2 cellular contexts compared by ENCODE assay signal in the genomic region with DNA sequence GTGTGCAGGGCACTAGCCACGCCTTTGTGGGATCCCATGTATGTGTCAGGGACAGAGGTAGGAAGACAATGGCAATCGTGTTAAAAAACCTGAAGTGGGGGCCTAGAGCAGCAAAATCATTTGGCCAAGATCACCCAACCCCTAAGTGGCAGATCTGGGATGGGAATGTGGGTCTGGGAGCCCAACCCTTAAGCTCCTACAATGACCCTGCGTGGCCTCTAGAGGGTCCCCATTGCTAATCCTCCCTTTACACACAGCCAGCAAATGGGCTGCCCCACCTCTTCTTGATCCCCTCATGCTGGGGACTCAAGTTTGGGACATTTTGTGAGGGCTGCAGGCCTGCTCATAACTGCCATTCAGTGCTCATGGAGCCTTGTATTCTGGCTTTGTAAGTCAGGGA.
TF ChIP-seq lines count a peak whose summit lies in the region.

No MANE protein-coding gene starts in this region.

TF ChIP-seq in SK-N-SH treated with all-trans-retinoic acid at 6 μM for 48 hours, 23 proteins besides CTCF, POLR2A, EP300 and RAD21 (continued from another document):
- TF ChIP-seq, protein P1, sequence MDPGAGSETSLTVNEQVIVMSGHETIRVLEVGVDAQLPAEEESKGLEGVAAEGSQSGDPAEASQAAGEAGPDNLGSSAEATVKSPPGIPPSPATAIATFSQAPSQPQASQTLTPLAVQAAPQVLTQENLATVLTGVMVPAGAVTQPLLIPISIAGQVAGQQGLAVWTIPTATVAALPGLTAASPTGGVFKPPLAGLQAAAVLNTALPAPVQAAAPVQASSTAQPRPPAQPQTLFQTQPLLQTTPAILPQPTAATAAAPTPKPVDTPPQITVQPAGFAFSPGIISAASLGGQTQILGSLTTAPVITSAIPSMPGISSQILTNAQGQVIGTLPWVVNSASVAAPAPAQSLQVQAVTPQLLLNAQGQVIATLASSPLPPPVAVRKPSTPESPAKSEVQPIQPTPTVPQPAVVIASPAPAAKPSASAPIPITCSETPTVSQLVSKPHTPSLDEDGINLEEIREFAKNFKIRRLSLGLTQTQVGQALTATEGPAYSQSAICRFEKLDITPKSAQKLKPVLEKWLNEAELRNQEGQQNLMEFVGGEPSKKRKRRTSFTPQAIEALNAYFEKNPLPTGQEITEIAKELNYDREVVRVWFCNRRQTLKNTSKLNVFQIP (CRISPR knock-in tag; IDR thresholded peaks at IDR 0.05; ENCODE audit: borderline replicate concordance, low read depth): no peak
- TF ChIP-seq, protein P2, sequence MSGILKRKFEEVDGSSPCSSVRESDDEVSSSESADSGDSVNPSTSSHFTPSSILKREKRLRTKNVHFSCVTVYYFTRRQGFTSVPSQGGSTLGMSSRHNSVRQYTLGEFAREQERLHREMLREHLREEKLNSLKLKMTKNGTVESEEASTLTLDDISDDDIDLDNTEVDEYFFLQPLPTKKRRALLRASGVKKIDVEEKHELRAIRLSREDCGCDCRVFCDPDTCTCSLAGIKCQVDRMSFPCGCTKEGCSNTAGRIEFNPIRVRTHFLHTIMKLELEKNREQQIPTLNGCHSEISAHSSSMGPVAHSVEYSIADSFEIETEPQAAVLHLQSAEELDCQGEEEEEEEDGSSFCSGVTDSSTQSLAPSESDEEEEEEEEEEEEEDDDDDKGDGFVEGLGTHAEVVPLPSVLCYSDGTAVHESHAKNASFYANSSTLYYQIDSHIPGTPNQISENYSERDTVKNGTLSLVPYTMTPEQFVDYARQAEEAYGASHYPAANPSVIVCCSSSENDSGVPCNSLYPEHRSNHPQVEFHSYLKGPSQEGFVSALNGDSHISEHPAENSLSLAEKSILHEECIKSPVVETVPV (CRISPR knock-in tag; IDR thresholded peaks at IDR 0.05): no peak
- no peak for TF ChIP-seq PPARA (CRISPR knock-in tag; IDR thresholded peaks at IDR 0.05; ENCODE audit: borderline replicate concordance)
- no peak for TF ChIP-seq ZNF565 (CRISPR knock-in tag; conservative IDR thresholded peaks at IDR 0.05; ENCODE audit: low read depth)
- no peak for TF ChIP-seq ZC3H10 (CRISPR knock-in tag; IDR thresholded peaks at IDR 0.05)
- TF ChIP-seq TOX (CRISPR knock-in tag; IDR thresholded peaks at IDR 0.05; ENCODE audit: borderline replicate concordance): no peak
- no peak for TF ChIP-seq ISL1 (CRISPR knock-in tag; IDR thresholded peaks at IDR 0.05)
- no peak for TF ChIP-seq ESRRG (CRISPR knock-in tag; IDR thresholded peaks at IDR 0.05)
- TF ChIP-seq TCF4 (CRISPR knock-in tag; IDR thresholded peaks at IDR 0.05; ENCODE audit: borderline replicate concordance): no peak
- no peak for TF ChIP-seq CSDC2 (CRISPR knock-in tag; IDR thresholded peaks at IDR 0.05)
- TF ChIP-seq, protein P3, sequence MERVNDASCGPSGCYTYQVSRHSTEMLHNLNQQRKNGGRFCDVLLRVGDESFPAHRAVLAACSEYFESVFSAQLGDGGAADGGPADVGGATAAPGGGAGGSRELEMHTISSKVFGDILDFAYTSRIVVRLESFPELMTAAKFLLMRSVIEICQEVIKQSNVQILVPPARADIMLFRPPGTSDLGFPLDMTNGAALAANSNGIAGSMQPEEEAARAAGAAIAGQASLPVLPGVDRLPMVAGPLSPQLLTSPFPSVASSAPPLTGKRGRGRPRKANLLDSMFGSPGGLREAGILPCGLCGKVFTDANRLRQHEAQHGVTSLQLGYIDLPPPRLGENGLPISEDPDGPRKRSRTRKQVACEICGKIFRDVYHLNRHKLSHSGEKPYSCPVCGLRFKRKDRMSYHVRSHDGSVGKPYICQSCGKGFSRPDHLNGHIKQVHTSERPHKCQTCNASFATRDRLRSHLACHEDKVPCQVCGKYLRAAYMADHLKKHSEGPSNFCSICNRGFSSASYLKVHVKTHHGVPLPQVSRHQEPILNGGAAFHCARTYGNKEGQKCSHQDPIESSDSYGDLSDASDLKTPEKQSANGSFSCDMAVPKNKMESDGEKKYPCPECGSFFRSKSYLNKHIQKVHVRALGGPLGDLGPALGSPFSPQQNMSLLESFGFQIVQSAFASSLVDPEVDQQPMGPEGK (CRISPR knock-in tag; IDR thresholded peaks at IDR 0.05; ENCODE audit: borderline replicate concordance): no peak
- no peak for TF ChIP-seq ZNF70 (CRISPR knock-in tag; IDR thresholded peaks at IDR 0.05)
- TF ChIP-seq RARB (CRISPR knock-in tag; IDR thresholded peaks at IDR 0.05): no peak

TF ChIP-seq in SK-N-SH, 30 proteins besides CTCF, POLR2A, EP300 and RAD21 (continued from another document):
- TF ChIP-seq, protein P4, sequence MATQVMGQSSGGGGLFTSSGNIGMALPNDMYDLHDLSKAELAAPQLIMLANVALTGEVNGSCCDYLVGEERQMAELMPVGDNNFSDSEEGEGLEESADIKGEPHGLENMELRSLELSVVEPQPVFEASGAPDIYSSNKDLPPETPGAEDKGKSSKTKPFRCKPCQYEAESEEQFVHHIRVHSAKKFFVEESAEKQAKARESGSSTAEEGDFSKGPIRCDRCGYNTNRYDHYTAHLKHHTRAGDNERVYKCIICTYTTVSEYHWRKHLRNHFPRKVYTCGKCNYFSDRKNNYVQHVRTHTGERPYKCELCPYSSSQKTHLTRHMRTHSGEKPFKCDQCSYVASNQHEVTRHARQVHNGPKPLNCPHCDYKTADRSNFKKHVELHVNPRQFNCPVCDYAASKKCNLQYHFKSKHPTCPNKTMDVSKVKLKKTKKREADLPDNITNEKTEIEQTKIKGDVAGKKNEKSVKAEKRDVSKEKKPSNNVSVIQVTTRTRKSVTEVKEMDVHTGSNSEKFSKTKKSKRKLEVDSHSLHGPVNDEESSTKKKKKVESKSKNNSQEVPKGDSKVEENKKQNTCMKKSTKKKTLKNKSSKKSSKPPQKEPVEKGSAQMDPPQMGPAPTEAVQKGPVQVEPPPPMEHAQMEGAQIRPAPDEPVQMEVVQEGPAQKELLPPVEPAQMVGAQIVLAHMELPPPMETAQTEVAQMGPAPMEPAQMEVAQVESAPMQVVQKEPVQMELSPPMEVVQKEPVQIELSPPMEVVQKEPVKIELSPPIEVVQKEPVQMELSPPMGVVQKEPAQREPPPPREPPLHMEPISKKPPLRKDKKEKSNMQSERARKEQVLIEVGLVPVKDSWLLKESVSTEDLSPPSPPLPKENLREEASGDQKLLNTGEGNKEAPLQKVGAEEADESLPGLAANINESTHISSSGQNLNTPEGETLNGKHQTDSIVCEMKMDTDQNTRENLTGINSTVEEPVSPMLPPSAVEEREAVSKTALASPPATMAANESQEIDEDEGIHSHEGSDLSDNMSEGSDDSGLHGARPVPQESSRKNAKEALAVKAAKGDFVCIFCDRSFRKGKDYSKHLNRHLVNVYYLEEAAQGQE (IDR thresholded peaks at IDR 0.05; ENCODE audit: low read depth, low read length): no peak
- TF ChIP-seq, protein P5, sequence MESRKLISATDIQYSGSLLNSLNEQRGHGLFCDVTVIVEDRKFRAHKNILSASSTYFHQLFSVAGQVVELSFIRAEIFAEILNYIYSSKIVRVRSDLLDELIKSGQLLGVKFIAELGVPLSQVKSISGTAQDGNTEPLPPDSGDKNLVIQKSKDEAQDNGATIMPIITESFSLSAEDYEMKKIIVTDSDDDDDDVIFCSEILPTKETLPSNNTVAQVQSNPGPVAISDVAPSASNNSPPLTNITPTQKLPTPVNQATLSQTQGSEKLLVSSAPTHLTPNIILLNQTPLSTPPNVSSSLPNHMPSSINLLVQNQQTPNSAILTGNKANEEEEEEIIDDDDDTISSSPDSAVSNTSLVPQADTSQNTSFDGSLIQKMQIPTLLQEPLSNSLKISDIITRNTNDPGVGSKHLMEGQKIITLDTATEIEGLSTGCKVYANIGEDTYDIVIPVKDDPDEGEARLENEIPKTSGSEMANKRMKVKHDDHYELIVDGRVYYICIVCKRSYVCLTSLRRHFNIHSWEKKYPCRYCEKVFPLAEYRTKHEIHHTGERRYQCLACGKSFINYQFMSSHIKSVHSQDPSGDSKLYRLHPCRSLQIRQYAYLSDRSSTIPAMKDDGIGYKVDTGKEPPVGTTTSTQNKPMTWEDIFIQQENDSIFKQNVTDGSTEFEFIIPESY (IDR thresholded peaks at IDR 0.05; ENCODE audit: borderline replicate concordance, low read depth): no peak
- TF ChIP-seq, protein P6, sequence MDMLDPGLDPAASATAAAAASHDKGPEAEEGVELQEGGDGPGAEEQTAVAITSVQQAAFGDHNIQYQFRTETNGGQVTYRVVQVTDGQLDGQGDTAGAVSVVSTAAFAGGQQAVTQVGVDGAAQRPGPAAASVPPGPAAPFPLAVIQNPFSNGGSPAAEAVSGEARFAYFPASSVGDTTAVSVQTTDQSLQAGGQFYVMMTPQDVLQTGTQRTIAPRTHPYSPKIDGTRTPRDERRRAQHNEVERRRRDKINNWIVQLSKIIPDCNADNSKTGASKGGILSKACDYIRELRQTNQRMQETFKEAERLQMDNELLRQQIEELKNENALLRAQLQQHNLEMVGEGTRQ (IDR thresholded peaks at IDR 0.05; ENCODE audit: borderline replicate concordance, low read depth, low read length): no peak
- TF ChIP-seq TAF1 (IDR thresholded peaks at IDR 0.05; ENCODE audit: borderline replicate concordance, low read depth, low read length) (no peak), MEF2A (IDR thresholded peaks at IDR 0.05; ENCODE audit: borderline replicate concordance, low read depth) (no peak), FOXM1 (IDR thresholded peaks at IDR 0.05; ENCODE audit: low read depth) (no peak), GATA2 (CRISPR knock-in tag; IDR thresholded peaks at IDR 0.05) (no peak), RCOR1 (IDR thresholded peaks at IDR 0.05; ENCODE audit: low read length) (no peak), TEAD4 (IDR thresholded peaks at IDR 0.05; ENCODE audit: borderline replicate concordance, insufficient read depth) (no peak), YY1 (IDR thresholded peaks at IDR 0.05; ENCODE audit: low read depth) (no peak), FOSL2 (IDR thresholded peaks at IDR 0.05; ENCODE audit: borderline replicate concordance, low read depth) (no peak), TCF12 (IDR thresholded peaks at IDR 0.05) (no peak), MXI1 (IDR thresholded peaks at IDR 0.05; ENCODE audit: low read depth, low read length) (no peak)
- TF ChIP-seq, protein P7, sequence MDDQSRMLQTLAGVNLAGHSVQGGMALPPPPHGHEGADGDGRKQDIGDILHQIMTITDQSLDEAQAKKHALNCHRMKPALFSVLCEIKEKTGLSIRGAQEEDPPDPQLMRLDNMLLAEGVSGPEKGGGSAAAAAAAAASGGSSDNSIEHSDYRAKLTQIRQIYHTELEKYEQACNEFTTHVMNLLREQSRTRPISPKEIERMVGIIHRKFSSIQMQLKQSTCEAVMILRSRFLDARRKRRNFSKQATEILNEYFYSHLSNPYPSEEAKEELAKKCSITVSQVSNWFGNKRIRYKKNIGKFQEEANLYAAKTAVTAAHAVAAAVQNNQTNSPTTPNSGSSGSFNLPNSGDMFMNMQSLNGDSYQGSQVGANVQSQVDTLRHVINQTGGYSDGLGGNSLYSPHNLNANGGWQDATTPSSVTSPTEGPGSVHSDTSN (IDR thresholded peaks at IDR 0.05): no peak
- TF ChIP-seq, protein P8, sequence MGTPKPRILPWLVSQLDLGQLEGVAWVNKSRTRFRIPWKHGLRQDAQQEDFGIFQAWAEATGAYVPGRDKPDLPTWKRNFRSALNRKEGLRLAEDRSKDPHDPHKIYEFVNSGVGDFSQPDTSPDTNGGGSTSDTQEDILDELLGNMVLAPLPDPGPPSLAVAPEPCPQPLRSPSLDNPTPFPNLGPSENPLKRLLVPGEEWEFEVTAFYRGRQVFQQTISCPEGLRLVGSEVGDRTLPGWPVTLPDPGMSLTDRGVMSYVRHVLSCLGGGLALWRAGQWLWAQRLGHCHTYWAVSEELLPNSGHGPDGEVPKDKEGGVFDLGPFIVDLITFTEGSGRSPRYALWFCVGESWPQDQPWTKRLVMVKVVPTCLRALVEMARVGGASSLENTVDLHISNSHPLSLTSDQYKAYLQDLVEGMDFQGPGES (IDR thresholded peaks at IDR 0.05; ENCODE audit: low read depth, low read length): no peak
- TF ChIP-seq, protein P9, sequence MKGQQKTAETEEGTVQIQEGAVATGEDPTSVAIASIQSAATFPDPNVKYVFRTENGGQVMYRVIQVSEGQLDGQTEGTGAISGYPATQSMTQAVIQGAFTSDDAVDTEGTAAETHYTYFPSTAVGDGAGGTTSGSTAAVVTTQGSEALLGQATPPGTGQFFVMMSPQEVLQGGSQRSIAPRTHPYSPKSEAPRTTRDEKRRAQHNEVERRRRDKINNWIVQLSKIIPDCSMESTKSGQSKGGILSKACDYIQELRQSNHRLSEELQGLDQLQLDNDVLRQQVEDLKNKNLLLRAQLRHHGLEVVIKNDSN (IDR thresholded peaks at IDR 0.05; ENCODE audit: borderline replicate concordance, low read depth): no peak
